ENCODE assay signal across 8 cellular contexts in genomic region chr7:140003913-140004382, GRCh38. TPM values are rescaled to one million over a fixed set of nuclear protein-coding genes. Genes with fewer than 3 reads are reported as not detected.
DNase-seq lines count a peak whose midpoint lies in the region; ATAC-seq lines count a peak whose summit lies in the region.

No MANE protein-coding gene starts in this region.

- no peaks in the 10 kb centered on the region for H3K36me3 Mint-ChIP-seq in activated naive CD8-positive, alpha-beta T cell treated with anti-CD3 and anti-CD28 coated beads, Interleukin-2, amount 50 U/mL, for 24 hours (ENCODE audit: low read depth)
- peaks cover 0 to 4% (median 3%) of the 10 kb centered on the region in 3 donors for H3K36me3 Mint-ChIP-seq in immature natural killer cell
- no peaks in the 10 kb centered on the region for H3K36me3 Mint-ChIP-seq in stimulated activated effector memory CD8-positive, alpha-beta T cell treated with anti-CD3 and anti-CD28 coated beads, Interleukin-12 subunit alpha, Interleukin-12 subunit beta, amount 100 ng/mL, for 72 hours

- no peak for ATAC-seq in activated naive CD8-positive, alpha-beta T cell treated with anti-CD3 and anti-CD28 coated beads, Interleukin-2, amount 50 U/mL, for 24 hours
- peak; percentile 44 for ATAC-seq in stimulated activated effector memory CD8-positive, alpha-beta T cell treated with anti-CD3 and anti-CD28 coated beads, Interleukin-12 subunit alpha, Interleukin-12 subunit beta, amount 100 ng/mL, for 72 hours
- no peak for ATAC-seq in HG03571 (IDR thresholded peaks at IDR 0.05; ENCODE audit: unreplicated experiment)

- H3K27ac Mint-ChIP-seq in activated naive CD8-positive, alpha-beta T cell treated with anti-CD3 and anti-CD28 coated beads, Interleukin-2, amount 50 U/mL, for 24 hours = no peak overlapping the region
- peak overlapping the region in 2 of 6 donors; percentile 12 to 36 for H3K27ac Mint-ChIP-seq in immature natural killer cell
- no peak overlapping the region for H3K27ac Mint-ChIP-seq in stimulated activated effector memory CD8-positive, alpha-beta T cell treated with anti-CD3 and anti-CD28 coated beads, Interleukin-12 subunit alpha, Interleukin-12 subunit beta, amount 100 ng/mL, for 72 hours

- no peaks in the 10 kb centered on the region for H3K4me1 Mint-ChIP-seq in activated naive CD8-positive, alpha-beta T cell treated with anti-CD3 and anti-CD28 coated beads, Interleukin-2, amount 50 U/mL, for 24 hours
- peaks cover 7 to 9% of the 10 kb centered on the region in 2 donors for H3K4me1 Mint-ChIP-seq in immature natural killer cell
- peaks cover 7% of the 10 kb centered on the region for H3K4me1 Mint-ChIP-seq in stimulated activated effector memory CD8-positive, alpha-beta T cell treated with anti-CD3 and anti-CD28 coated beads, Interleukin-12 subunit alpha, Interleukin-12 subunit beta, amount 100 ng/mL, for 72 hours

- H3K27me3 Mint-ChIP-seq in activated naive CD8-positive, alpha-beta T cell treated with anti-CD3 and anti-CD28 coated beads, Interleukin-2, amount 50 U/mL, for 24 hours = no peaks in the 10 kb centered on the region
- H3K27me3 Mint-ChIP-seq in immature natural killer cell (ENCODE audit: low read depth in 3 of 3) = peaks cover 0 to 4% (median 3%) of the 10 kb centered on the region in 3 donors

- H3K4me3 Mint-ChIP-seq in activated naive CD8-positive, alpha-beta T cell treated with anti-CD3 and anti-CD28 coated beads, Interleukin-2, amount 50 U/mL, for 24 hours = no peak overlapping the region
- no peak overlapping the region for H3K4me3 Mint-ChIP-seq in immature natural killer cell
- no peak overlapping the region for H3K4me3 Mint-ChIP-seq in stimulated activated effector memory CD8-positive, alpha-beta T cell treated with anti-CD3 and anti-CD28 coated beads, Interleukin-12 subunit alpha, Interleukin-12 subunit beta, amount 100 ng/mL, for 72 hours

- peak; percentile 80 for DNase-seq in AG08396 (ENCODE audit: low spot score)
- peak; percentile 13 for DNase-seq in GM04503 (ENCODE audit: low read depth)
- peak; percentile 24 for DNase-seq in NCI-H1694 (lab: John Stamatoyannopoulos, UW)
- peak; percentile 28 for DNase-seq in activated naive CD8-positive, alpha-beta T cell treated with anti-CD3 and anti-CD28 coated beads, Interleukin-2, amount 50 U/mL, for 24 hours
- peak; percentile 30 to 47 (median 41) for DNase-seq in immature natural killer cell
- DNase-seq in stimulated activated effector memory CD8-positive, alpha-beta T cell treated with anti-CD3 and anti-CD28 coated beads, Interleukin-12 subunit alpha, Interleukin-12 subunit beta, amount 100 ng/mL, for 72 hours (ENCODE audit: low spot score in 2 of 2) = peak in 1 of 2 donors; percentile 59
- DNase-seq in activated gamma-delta T cell (lab: John Stamatoyannopoulos, UW) = no peak

- H3K9me3 Mint-ChIP-seq in activated naive CD8-positive, alpha-beta T cell treated with anti-CD3 and anti-CD28 coated beads, Interleukin-2, amount 50 U/mL, for 24 hours = no peaks in the 10 kb centered on the region
- no peaks in the 10 kb centered on the region for H3K9me3 Mint-ChIP-seq in immature natural killer cell
- H3K9me3 Mint-ChIP-seq in stimulated activated effector memory CD8-positive, alpha-beta T cell treated with anti-CD3 and anti-CD28 coated beads, Interleukin-12 subunit alpha, Interleukin-12 subunit beta, amount 100 ng/mL, for 72 hours = no peaks in the 10 kb centered on the region

RNA-seq across cellular contexts. Expression of gene PARP12, which starts 58.8 kb away (rescaled TPM):
- polyA plus RNA-seq in immature natural killer cell = 10 to 100 TPM; 23.3 to 26.8 (median 24.3) TPM
